ENCODE assay signal across 25 cellular contexts in genomic region chr7:136976504-136977251, GRCh38.
A peak's percentile ranks its signal among the peaks of the same experiment; 100 is the strongest.
DNase-seq lines count a peak whose midpoint lies in the region; ATAC-seq, FAIRE-seq and TF ChIP-seq lines count a peak whose summit lies in the region.
"Had no signal": no experiment of that assay in that cellular context is flagged by ENCODE, and none has a peak within 500 bp of the region (broad histone marks: within the 10 kb centered on the region; RNA-seq: fewer than 3 reads in every experiment).

No MANE protein-coding gene starts in this region.

- H3K23me2 ChIP-seq in H1 (ENCODE audit: low read depth, low read length) = peaks cover 7% of the 10 kb centered on the region; the same call in 1 of the 2 replicates

- DNase-seq in BJ (ENCODE audit: low read depth) (peak; percentile 39), GM23338 (ENCODE audit: low spot score) (peak; percentile 8), H1 (ENCODE audit: low read depth in 1 of 2, low spot score in 2 of 2) (no peak), iPS DF 6.9 (ENCODE audit: low read depth, low spot score) (peak; percentile 9), amniotic stem cell (lab: John Stamatoyannopoulos, UW) (no peak), OCI-LY7 (ENCODE audit: low spot score) (no peak)
- no peak for DNase-seq in activated CD4-positive, alpha-beta T cell treated with anti-CD3 and anti-CD28 coated beads, Interleukin-2, amount 50 U/mL, for 4 hours
- DNase-seq: activated CD4-positive, alpha-beta T cell treated with anti-CD3 and anti-CD28 coated beads for 1 hour; adrenal gland; brain microvascular endothelial cell; C1 segment of cervical spinal cord; colonic mucosa; effector memory CD8-positive, alpha-beta T cell; left ventricle myocardium inferior; naive thymus-derived CD8-positive, alpha-beta T cell; NCI-H1105 treated with DMSO at 0.1 percent for 48 hours; SK-N-SH; small intestine; stimulated activated CD4-positive, alpha-beta T cell treated with anti-CD3 and anti-CD28 coated beads, Interleukin-2, amount 100 ng/mL, for 24 hours; T-helper 17 cell; upper lobe of left lung had no signal

- POLR2A ChIA-PET in BJ (lab: Charles Lee) = interaction anchor here (0.6 kb wide), 1 partner anchor 14 kb away, joined by 3 read pairs; no protein-coding TSS in a partner anchor
- POLR2A ChIA-PET in H1 (lab: Charles Lee; ENCODE audit: partially characterized antibody) = no interaction called here
- POLR2A ChIA-PET in OCI-LY7 (lab: Charles Lee) = interaction anchor here (1.0 kb wide), 1 partner anchor 9 kb away, joined by 3 read pairs; no protein-coding TSS in a partner anchor

- no peak overlapping the region for H3K56ac ChIP-seq in H1 (replicated peaks; ENCODE audit: insufficient read length, low read depth, low read length)

- no peaks in the 10 kb centered on the region for H3K9me2 ChIP-seq in GM23338 (ENCODE audit: insufficient read depth)
- H3K9me2 ChIP-seq in OCI-LY7 (ENCODE audit: insufficient read depth, low read length) = no peaks in the 10 kb centered on the region
- H3K9me2 ChIP-seq: SK-N-SH had no signal

- H4K91ac ChIP-seq in H1 (replicated peaks; ENCODE audit: insufficient read length, low read length) = no peak overlapping the region

- H3K4me1 ChIP-seq in GM23338 (ENCODE audit: insufficient read depth) (no peaks in the 10 kb centered on the region), H1 (replicated peaks in 1 of 4; ENCODE audit: control insufficient read depth in 3 of 4, insufficient read depth in 4 of 4, low read length in 3 of 4) (no peaks in the 10 kb centered on the region), iPS DF 6.9 (ENCODE audit: control insufficient read depth, insufficient read depth, low read length) (no peaks in the 10 kb centered on the region), OCI-LY7 (ENCODE audit: insufficient read depth, low read length, poor library complexity, severe bottlenecking) (no peaks in the 10 kb centered on the region)
- H3K4me1 ChIP-seq: adrenal gland, colonic mucosa, esophagus muscularis mucosa, upper lobe of left lung had no signal

- no peaks in the 10 kb centered on the region for H3K27me3 Mint-ChIP-seq in GM23338 (ENCODE audit: insufficient read depth, low read depth, poor library complexity)
- no peaks in the 10 kb centered on the region for H3K27me3 Mint-ChIP-seq in activated T-helper 17 cell treated with anti-CD3 and anti-CD28 coated beads, Interleukin-2, amount 50 U/mL, for 72 hours
- H3K27me3 Mint-ChIP-seq: effector memory CD8-positive, alpha-beta T cell; naive thymus-derived CD8-positive, alpha-beta T cell; T-helper 17 cell had no signal

- H2BK12ac ChIP-seq in H1 (ENCODE audit: low read depth, low read length) = no peak overlapping the region

- CTCF ChIA-PET in BJ (lab: Yijun Ruan, JAX) = interaction anchor here (0.6 kb wide), 1 partner anchor 1010 kb away, joined by 3 read pairs; no protein-coding TSS in a partner anchor
- CTCF ChIA-PET in H1 (lab: Charles Lee; ENCODE audit: partially characterized antibody) = interaction anchor here (0.6 to 0.9 kb wide), 4 partner anchors 53 to 1054 kb away, joined by 3 read pairs; no protein-coding TSS in a partner anchor
- CTCF ChIA-PET in OCI-LY7 (lab: Charles Lee; ENCODE audit: unreplicated experiment) = no interaction called here

- no peak overlapping the region for H2BK120ac ChIP-seq in H1 (replicated peaks; ENCODE audit: low read depth, low read length)

- no peak overlapping the region for H2BK20ac ChIP-seq in H1 (ENCODE audit: low read length)

- H3K27ac Mint-ChIP-seq in GM23338 = no peak overlapping the region
- H3K27ac Mint-ChIP-seq in activated T-helper 17 cell treated with anti-CD3 and anti-CD28 coated beads, Interleukin-2, amount 50 U/mL, for 72 hours = no peak overlapping the region
- H3K27ac Mint-ChIP-seq: effector memory CD8-positive, alpha-beta T cell; mesothelial cell of epicardium; naive thymus-derived CD8-positive, alpha-beta T cell; T-helper 17 cell had no signal

- no peak for TF ChIP-seq EP300 in H1 (IDR thresholded peaks at IDR 0.05; ENCODE audit: borderline replicate concordance in 1 of 2, low read depth in 2 of 2, low read length in 2 of 2)

- ATAC-seq in GM23338 = peak; percentile 40
- ATAC-seq in activated T-helper 17 cell treated with anti-CD3 and anti-CD28 coated beads, Interleukin-2, amount 50 U/mL, for 72 hours (replicated peaks) = no peak
- ATAC-seq: effector memory CD8-positive, alpha-beta T cell; naive thymus-derived CD8-positive, alpha-beta T cell; T-helper 17 cell had no signal

- H3K79me2 ChIP-seq in GM23338 (replicated peaks; ENCODE audit: insufficient read depth) (no peaks in the 10 kb centered on the region), H1 (ENCODE audit: control insufficient read depth in 1 of 2, insufficient read depth in 2 of 2, low read length in 2 of 2) (no peaks in the 10 kb centered on the region), OCI-LY7 (ENCODE audit: insufficient read depth, low read depth, low read length) (no peaks in the 10 kb centered on the region)

- no peak overlapping the region for H3K9ac ChIP-seq in H1 (replicated peaks in 1 of 4; ENCODE audit: extremely low read depth in 1 of 4, low read depth in 3 of 4, low read length in 3 of 4)
- H3K9ac ChIP-seq: SK-N-SH had no signal

- H3K4me3 Mint-ChIP-seq in GM23338 = no peak overlapping the region
- H3K4me3 Mint-ChIP-seq in activated T-helper 17 cell treated with anti-CD3 and anti-CD28 coated beads, Interleukin-2, amount 50 U/mL, for 72 hours = no peak overlapping the region
- H3K4me3 Mint-ChIP-seq: effector memory CD8-positive, alpha-beta T cell; mesothelial cell of epicardium; naive thymus-derived CD8-positive, alpha-beta T cell; T-helper 17 cell had no signal

- no peak overlapping the region for H4K5ac ChIP-seq in H1 (ENCODE audit: insufficient read length, low read depth, low read length)

- H3K18ac ChIP-seq in H1 (ENCODE audit: extremely low read depth, low read length) = no peak overlapping the region

- no peaks in the 10 kb centered on the region for H3K79me1 ChIP-seq in H1 (ENCODE audit: low read depth, low read length)

- H3K36me3 Mint-ChIP-seq in GM23338 (ENCODE audit: low read depth) = no peaks in the 10 kb centered on the region; the same call in 1 of the 3 replicates
- no peaks in the 10 kb centered on the region for H3K36me3 Mint-ChIP-seq in activated T-helper 17 cell treated with anti-CD3 and anti-CD28 coated beads, Interleukin-2, amount 50 U/mL, for 72 hours (ENCODE audit: low read depth)
- H3K36me3 Mint-ChIP-seq: naive thymus-derived CD8-positive, alpha-beta T cell had no signal

- H2BK15ac ChIP-seq in H1 (ENCODE audit: low read length) = no peak overlapping the region

- no peak for TF ChIP-seq RAD21 in H1 (IDR thresholded peaks at IDR 0.05 in 1 of 2, conservative IDR thresholded peaks at IDR 0.05 in 1 of 2; ENCODE audit: low read depth in 2 of 2, low read length in 2 of 2)

- no peaks in the 10 kb centered on the region for H4K20me1 ChIP-seq in GM23338 (replicated peaks; ENCODE audit: insufficient read depth)
- H4K20me1 ChIP-seq in H1 (replicated peaks in 1 of 2; ENCODE audit: control insufficient read depth in 1 of 2, insufficient read depth in 2 of 2, low read length in 2 of 2) = no peaks in the 10 kb centered on the region
- H4K20me1 ChIP-seq in OCI-LY7 (ENCODE audit: insufficient read depth, low read length) = no peaks in the 10 kb centered on the region

- H2AFZ ChIP-seq in GM23338 (no peak overlapping the region), H1 (ENCODE audit: low read length) (no peak overlapping the region), OCI-LY7 (ENCODE audit: low read length) (no peak overlapping the region)

- H3K9me3 Mint-ChIP-seq in GM23338 = peaks cover 6% of the 10 kb centered on the region; the same call in 1 of the 3 replicates
- H3K9me3 Mint-ChIP-seq in activated T-helper 17 cell treated with anti-CD3 and anti-CD28 coated beads, Interleukin-2, amount 50 U/mL, for 72 hours = peaks cover 4% of the 10 kb centered on the region

- H3K4ac ChIP-seq in H1 (replicated peaks; ENCODE audit: insufficient read length, low read depth, low read length) = no peak overlapping the region

- TF ChIP-seq CTCF in BJ (IDR thresholded peaks at IDR 0.05; ENCODE audit: insufficient read depth, low read depth, low read length) (no peak), GM23338 (conservative IDR thresholded peaks at IDR 0.05; ENCODE audit: low read depth in 2 of 2) (no peak), H1 (IDR thresholded peaks at IDR 0.05; ENCODE audit: control extremely low read depth in 1 of 3, insufficient read depth in 1 of 3, low read depth in 1 of 3, low read length in 3 of 3) (no peak), OCI-LY7 (conservative IDR thresholded peaks at IDR 0.05; ENCODE audit: low read length) (no peak)

- WGBS in H1 (ENCODE audit: extremely low coverage in 1 of 2, insufficient coverage in 1 of 2, insufficient read length in 1 of 2, insufficient replicate concordance in 2 of 2, low coverage in 1 of 2, low lambda C conversion rate in 2 of 2, missing lambda C conversion rate in 1 of 2), 2 experiments = 70% methylated on average over 2 of the region's 2 CpGs; no CpG with 5 or more reads in 1 of the 2 experiments
- WGBS in iPS DF 6.9 (ENCODE audit: insufficient coverage, insufficient read length) = no CpG with 5 or more reads among the region's 2 CpGs

- intact Hi-C loops in OCI-LY7 (cut with micrococcal nuclease; ENCODE audit: unreplicated experiment) = no loop called here

- no peaks in the 10 kb centered on the region for H3K4me1 Mint-ChIP-seq in GM23338
- H3K4me1 Mint-ChIP-seq in activated T-helper 17 cell treated with anti-CD3 and anti-CD28 coated beads, Interleukin-2, amount 50 U/mL, for 72 hours = no peaks in the 10 kb centered on the region
- H3K4me1 Mint-ChIP-seq: naive thymus-derived CD8-positive, alpha-beta T cell; T-helper 17 cell had no signal

- H3K4me2 ChIP-seq in GM23338 (no peak overlapping the region), H1 (ENCODE audit: insufficient read depth in 1 of 2, low read depth in 2 of 2, low read length in 2 of 2) (no peak overlapping the region), OCI-LY7 (ENCODE audit: low read length) (no peak overlapping the region)
- H3K4me2 ChIP-seq: SK-N-SH had no signal

- H4K8ac ChIP-seq in H1 (ENCODE audit: extremely low read depth, insufficient read depth, low read length) = no peak overlapping the region

- no peak overlapping the region for H3K23ac ChIP-seq in H1 (ENCODE audit: insufficient read length)

- no peaks in the 10 kb centered on the region for H3F3A ChIP-seq in GM23338 (replicated peaks; ENCODE audit: low read depth)

- H3K9me3 ChIP-seq in H1 (ENCODE audit: insufficient read depth in 2 of 2, low read depth in 1 of 2, low read length in 1 of 2) (no peaks in the 10 kb centered on the region; a peak in 1 of 4 replicates), iPS DF 6.9 (ENCODE audit: control insufficient read depth, insufficient read depth, low read length) (no peaks in the 10 kb centered on the region), OCI-LY7 (ENCODE audit: low read length) (no peaks in the 10 kb centered on the region)
- H3K9me3 ChIP-seq: adrenal gland, colonic mucosa, esophagus muscularis mucosa, SK-N-SH, upper lobe of left lung had no signal

- TF ChIP-seq POLR2A in H1 (IDR thresholded peaks at IDR 0.05; ENCODE audit: control extremely low read depth in 1 of 2, low read depth in 2 of 2, low read length in 2 of 2) = no peak

- no peak overlapping the region for H3K4me3 ChIP-seq in BJ (ENCODE audit: low read depth, low read length)
- H3K4me3 ChIP-seq in GM23338 = no peak overlapping the region
- no peak overlapping the region for H3K4me3 ChIP-seq in H1 (ENCODE audit: extremely low read depth in 1 of 4, insufficient read depth in 2 of 4, low read depth in 3 of 4, low read length in 4 of 4)
- H3K4me3 ChIP-seq in iPS DF 6.9 (ENCODE audit: low read length) = no peak overlapping the region
- H3K4me3 ChIP-seq in OCI-LY7 (ENCODE audit: low read depth, low read length, poor library complexity, severe bottlenecking) = no peak overlapping the region
- H3K4me3 ChIP-seq: adrenal gland, colonic mucosa, esophagus muscularis mucosa, left ventricle myocardium inferior, upper lobe of left lung had no signal

- no TSS peak for BruUV-seq in OCI-LY7 (replicated peaks; lab: Mats Ljungman, UMichigan)

- H3K27ac ChIP-seq in GM23338 (ENCODE audit: low read depth) (no peak overlapping the region), H1 (ENCODE audit: low read depth, low read length) (no peak overlapping the region), iPS DF 6.9 (ENCODE audit: low read length) (no peak overlapping the region), OCI-LY7 (ENCODE audit: low read depth, low read length, poor library complexity, severe bottlenecking) (no peak overlapping the region)
- H3K27ac ChIP-seq: adrenal gland, brain microvascular endothelial cell, colonic mucosa, esophagus muscularis mucosa, left ventricle myocardium inferior, RWPE1, upper lobe of left lung had no signal

- no peak overlapping the region for H3K14ac ChIP-seq in H1 (ENCODE audit: insufficient read length)

- H2AK5ac ChIP-seq in H1 (ENCODE audit: low read depth, low read length) = no peak overlapping the region

- H3K36me3 ChIP-seq in BJ (ENCODE audit: control insufficient read depth, insufficient read depth, low read length) (no peaks in the 10 kb centered on the region), GM23338 (ENCODE audit: insufficient read depth) (no peaks in the 10 kb centered on the region), H1 (ENCODE audit: control insufficient read depth in 2 of 4, insufficient read depth in 4 of 4, low read length in 3 of 4) (no peaks in the 10 kb centered on the region), iPS DF 6.9 (ENCODE audit: control insufficient read depth, insufficient read depth, low read length) (no peaks in the 10 kb centered on the region), OCI-LY7 (ENCODE audit: insufficient read depth, low read length) (no peaks in the 10 kb centered on the region)
- H3K36me3 ChIP-seq: adrenal gland, brain microvascular endothelial cell, colonic mucosa, esophagus muscularis mucosa, left ventricle myocardium inferior, upper lobe of left lung had no signal

- FAIRE-seq in H1 (lab: Jason Lieb, UNC) = no peak
- FAIRE-seq: small intestine had no signal

- no peak overlapping the region for H2BK5ac ChIP-seq in H1 (ENCODE audit: low read depth, low read length)

- H3K27me3 ChIP-seq in BJ (ENCODE audit: control insufficient read depth, insufficient read depth, low read length) (no peaks in the 10 kb centered on the region), GM23338 (ENCODE audit: insufficient read depth) (no peaks in the 10 kb centered on the region), H1 (replicated peaks in 1 of 4; ENCODE audit: control insufficient read depth in 3 of 4, extremely low read depth in 1 of 4, insufficient read depth in 3 of 4, low read length in 3 of 4) (no peaks in the 10 kb centered on the region; a peak in 2 of 7 replicates), iPS DF 6.9 (ENCODE audit: control insufficient read depth, insufficient read depth, low read length) (no peaks in the 10 kb centered on the region)
- H3K27me3 ChIP-seq: adrenal gland, brain microvascular endothelial cell, colonic mucosa, esophagus muscularis mucosa, upper lobe of left lung had no signal

Comparison
In these comparisons a context has a peak if more than half of its experiments do, and no peak if none do; other contexts are left out.
1. DNase-seq: peak in BJ (single experiment), GM23338 (single experiment) and iPS DF 6.9 (single experiment); none in H1 (0 of 2), activated CD4-positive, alpha-beta T cell treated with anti-CD3 and anti-CD28 coated beads, Interleukin-2, amount 50 U/mL, for 4 hours (0 of 2), amniotic stem cell (single experiment) and OCI-LY7 (single experiment).